Comparison of ENCODE assay signal across 1 cellular context in the genomic region with DNA sequence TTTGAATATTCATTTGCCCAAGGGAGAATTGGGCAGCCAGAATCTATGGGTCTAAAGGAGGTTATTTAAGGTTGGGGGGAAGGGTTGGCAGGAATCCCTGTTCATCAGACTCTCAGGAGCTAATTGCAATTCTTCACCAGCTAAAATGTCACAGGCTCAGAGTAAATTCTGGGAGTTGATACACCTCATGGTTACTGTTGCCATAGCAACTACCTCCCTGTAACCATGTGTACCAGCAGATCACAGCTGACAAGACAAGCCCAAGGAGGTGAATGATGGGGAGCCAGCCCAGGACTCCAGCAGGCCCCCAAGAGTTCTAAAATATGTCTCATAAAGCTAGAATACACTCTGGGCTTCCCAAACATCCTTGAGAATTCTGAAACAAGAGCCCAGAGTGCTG.
TF ChIP-seq lines count a peak whose summit lies in the region.

No MANE protein-coding gene starts in this region.

TF ChIP-seq in SK-N-SH, 30 proteins besides CTCF, POLR2A, EP300 and RAD21 (continued from another document):
- TF ChIP-seq, protein P1, sequence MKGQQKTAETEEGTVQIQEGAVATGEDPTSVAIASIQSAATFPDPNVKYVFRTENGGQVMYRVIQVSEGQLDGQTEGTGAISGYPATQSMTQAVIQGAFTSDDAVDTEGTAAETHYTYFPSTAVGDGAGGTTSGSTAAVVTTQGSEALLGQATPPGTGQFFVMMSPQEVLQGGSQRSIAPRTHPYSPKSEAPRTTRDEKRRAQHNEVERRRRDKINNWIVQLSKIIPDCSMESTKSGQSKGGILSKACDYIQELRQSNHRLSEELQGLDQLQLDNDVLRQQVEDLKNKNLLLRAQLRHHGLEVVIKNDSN (IDR thresholded peaks at IDR 0.05; ENCODE audit: borderline replicate concordance, low read depth), result no peak
